8 cellular contexts compared by ENCODE assay signal in the genomic region with DNA sequence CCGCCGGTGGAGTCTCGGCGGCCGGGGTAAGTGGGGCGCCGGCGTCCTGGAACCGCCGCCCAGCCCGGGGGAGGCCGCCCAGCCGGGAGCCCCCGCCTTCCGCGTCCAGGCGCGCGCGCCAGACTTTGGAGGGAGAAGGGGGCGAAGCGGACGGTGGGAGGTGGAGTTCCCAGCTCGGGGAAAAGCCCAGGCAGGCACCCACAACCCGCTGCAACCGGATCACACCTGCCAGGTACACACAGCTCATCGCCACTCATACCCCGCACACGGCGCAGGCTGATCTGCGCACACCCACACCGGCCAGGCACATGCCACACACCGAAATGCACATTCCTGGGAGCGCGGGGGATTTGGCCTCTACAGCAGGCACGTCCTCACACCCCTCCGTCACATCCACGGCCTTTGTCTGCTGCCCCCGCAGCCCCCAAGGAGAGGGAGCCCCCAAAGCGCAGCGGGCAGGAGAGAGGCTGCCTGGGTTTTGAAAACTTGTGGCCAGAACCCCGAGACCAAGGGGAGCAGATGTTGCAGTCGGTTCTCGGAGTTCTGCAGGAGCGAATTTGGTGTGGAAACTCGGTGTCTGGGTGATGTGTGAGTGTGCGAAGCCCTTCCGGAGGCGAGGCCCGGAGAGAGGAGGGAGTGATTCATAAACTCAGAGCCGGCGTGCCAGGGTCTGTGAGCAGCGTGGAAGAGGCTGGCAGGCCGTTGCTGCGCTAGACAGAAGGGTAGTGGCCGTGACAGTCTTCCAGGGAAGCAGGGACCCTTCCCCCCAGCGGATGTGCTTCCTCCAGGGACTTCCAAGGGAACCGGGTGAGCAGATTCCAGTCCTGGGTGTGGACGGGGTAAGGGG.
DNase-seq lines count a peak whose midpoint lies in the region; ATAC-seq and TF ChIP-seq lines count a peak whose summit lies in the region.

No MANE protein-coding gene starts in this region.

- H3K4me3 Mint-ChIP-seq in memory B cell: peak overlapping the region; percentile 51
- H3K4me3 Mint-ChIP-seq in stimulated activated naive B cell treated with anti-CD40 and anti-IgM and Interleukin-4, amounts not matched to agents 10 μg/mL and 1 μg/mL and 100 μg/mL, for 72 hours: peak overlapping the region; percentile 78 to 83

- H3K9me3 Mint-ChIP-seq in memory B cell: peaks cover 3% of the 10 kb centered on the region
- peaks cover 0 to 1% of the 10 kb centered on the region in 2 donors for H3K9me3 Mint-ChIP-seq in stimulated activated naive B cell treated with anti-CD40 and anti-IgM and Interleukin-4, amounts not matched to agents 10 μg/mL and 1 μg/mL and 100 μg/mL, for 72 hours

- H3K27ac Mint-ChIP-seq in memory B cell: no peak overlapping the region
- peak overlapping the region; percentile 26 for H3K27ac Mint-ChIP-seq in stimulated activated naive B cell treated with anti-CD40 and anti-IgM and Interleukin-4, amounts not matched to agents 10 μg/mL and 1 μg/mL and 100 μg/mL, for 72 hours

- no peaks in the 10 kb centered on the region for H3K9me3 ChIP-seq in duodenal mucosa (ENCODE audit: control insufficient read depth in 1 of 2, low read length in 2 of 2)

- no peak for TF ChIP-seq CTCF in GM10266 (IDR thresholded peaks at IDR 0.05; ENCODE audit: control insufficient read depth, insufficient read depth, low read depth, missing control alignments)

- H3K4me3 ChIP-seq in duodenal mucosa (ENCODE audit: low read depth in 1 of 2, low read length in 2 of 2): peak overlapping the region; percentile 54 to 61

- peaks cover 30 to 35% of the 10 kb centered on the region in 2 donors for H3K27me3 ChIP-seq in duodenal mucosa (ENCODE audit: control insufficient read depth in 1 of 2, insufficient read depth in 2 of 2, low read length in 2 of 2)

- ATAC-seq in memory B cell (ENCODE audit: low read depth) (no peak), HG03095 (IDR thresholded peaks at IDR 0.05; ENCODE audit: unreplicated experiment) (no peak)
- peak; percentile 63 to 67 for ATAC-seq in stimulated activated naive B cell treated with anti-CD40 and anti-IgM and Interleukin-4, amounts not matched to agents 10 μg/mL and 1 μg/mL and 100 μg/mL, for 72 hours (replicated peaks)

- H3K36me3 ChIP-seq in duodenal mucosa (ENCODE audit: control insufficient read depth in 1 of 2, insufficient read depth in 2 of 2, low read length in 2 of 2): no peaks in the 10 kb centered on the region

- H3K9ac ChIP-seq in duodenal mucosa (ENCODE audit: low read depth in 1 of 2, low read length in 2 of 2): peak overlapping the region; percentile 54 to 59

- H3K27me3 Mint-ChIP-seq in memory B cell: peaks cover 34% of the 10 kb centered on the region
- peaks cover 63 to 82% of the 10 kb centered on the region in 2 donors for H3K27me3 Mint-ChIP-seq in stimulated activated naive B cell treated with anti-CD40 and anti-IgM and Interleukin-4, amounts not matched to agents 10 μg/mL and 1 μg/mL and 100 μg/mL, for 72 hours

- no peak for DNase-seq in HEK293T (ENCODE audit: extremely low spot score)
- peak; percentile 31 to 33 for DNase-seq in activated CD4-positive, alpha-beta T cell treated with anti-CD3 and anti-CD28 coated beads for 24 hours (ENCODE audit: low read depth in 2 of 2)
- DNase-seq in memory B cell (ENCODE audit: low spot score in 2 of 2): no peak
- no peak for DNase-seq in stimulated activated naive B cell treated with anti-CD40 and anti-IgM and Interleukin-4, amounts not matched to agents 10 μg/mL and 1 μg/mL and 100 μg/mL, for 72 hours
- no peak for DNase-seq in SW480 (ENCODE audit: low spot score)
- DNase-seq in GM10266 (ENCODE audit: extremely low spot score): no peak

- H3K27ac ChIP-seq in duodenal mucosa (ENCODE audit: low read depth, low read length): peak overlapping the region; percentile 72

- peaks cover 2% of the 10 kb centered on the region for H3K36me3 Mint-ChIP-seq in memory B cell
- H3K36me3 Mint-ChIP-seq in stimulated activated naive B cell treated with anti-CD40 and anti-IgM and Interleukin-4, amounts not matched to agents 10 μg/mL and 1 μg/mL and 100 μg/mL, for 72 hours: peaks cover 0 to 3% of the 10 kb centered on the region in 2 donors

- CTCF ChIA-PET in HEK293T (lab: Yijun Ruan, JAX): interaction anchor here (0.6 to 0.9 kb wide), 3 partner anchors 9 to 337 kb away, joined by 3 to 4 read pairs (median 3); no protein-coding TSS in a partner anchor

- H3K4me1 Mint-ChIP-seq in memory B cell: no peaks in the 10 kb centered on the region
- peaks cover 5 to 13% of the 10 kb centered on the region in 2 donors for H3K4me1 Mint-ChIP-seq in stimulated activated naive B cell treated with anti-CD40 and anti-IgM and Interleukin-4, amounts not matched to agents 10 μg/mL and 1 μg/mL and 100 μg/mL, for 72 hours

- peaks cover 7% of the 10 kb centered on the region in 2 donors for H3K4me1 ChIP-seq in duodenal mucosa (ENCODE audit: control insufficient read depth in 1 of 2, insufficient read depth in 2 of 2, low read length in 2 of 2)

- POLR2A ChIA-PET in HEK293T (lab: Yijun Ruan, JAX): interaction anchor here (0.7 to 1.6 kb wide), 5 partner anchors 12 to 129 kb away, joined by 3 to 5 read pairs (median 4); a partner anchor contains a TSS

TF ChIP-seq in HEK293T, 16 proteins besides CTCF, POLR2A, EP300 and RAD21:
- peak; percentile 72 for TF ChIP-seq L3MBTL2 (conservative IDR thresholded peaks at IDR 0.05)
- no peak for TF ChIP-seq NFRKB (IDR thresholded peaks at IDR 0.05)
- no peak for TF ChIP-seq SP1 (IDR thresholded peaks at IDR 0.05)
- no peak for TF ChIP-seq BHLHE40 (IDR thresholded peaks at IDR 0.05; ENCODE audit: borderline replicate concordance)
- no peak for TF ChIP-seq SUZ12 (IDR thresholded peaks at IDR 0.05)

Comparison
In these comparisons a context has a peak if more than half of its experiments do, and no peak if none do; other contexts are left out.
1. DNase-seq: peak in activated CD4-positive, alpha-beta T cell treated with anti-CD3 and anti-CD28 coated beads for 24 hours (2 of 2); none in HEK293T (single experiment), memory B cell (0 of 2), stimulated activated naive B cell treated with anti-CD40 and anti-IgM and Interleukin-4, amounts not matched to agents 10 μg/mL and 1 μg/mL and 100 μg/mL, for 72 hours (single experiment), SW480 (single experiment) and GM10266 (single experiment).
2. ATAC-seq: peak in stimulated activated naive B cell treated with anti-CD40 and anti-IgM and Interleukin-4, amounts not matched to agents 10 μg/mL and 1 μg/mL and 100 μg/mL, for 72 hours (2 of 2); none in memory B cell (single experiment) and HG03095 (single experiment).